Comparison of ENCODE assay signal across 8 cellular contexts in the genomic region with DNA sequence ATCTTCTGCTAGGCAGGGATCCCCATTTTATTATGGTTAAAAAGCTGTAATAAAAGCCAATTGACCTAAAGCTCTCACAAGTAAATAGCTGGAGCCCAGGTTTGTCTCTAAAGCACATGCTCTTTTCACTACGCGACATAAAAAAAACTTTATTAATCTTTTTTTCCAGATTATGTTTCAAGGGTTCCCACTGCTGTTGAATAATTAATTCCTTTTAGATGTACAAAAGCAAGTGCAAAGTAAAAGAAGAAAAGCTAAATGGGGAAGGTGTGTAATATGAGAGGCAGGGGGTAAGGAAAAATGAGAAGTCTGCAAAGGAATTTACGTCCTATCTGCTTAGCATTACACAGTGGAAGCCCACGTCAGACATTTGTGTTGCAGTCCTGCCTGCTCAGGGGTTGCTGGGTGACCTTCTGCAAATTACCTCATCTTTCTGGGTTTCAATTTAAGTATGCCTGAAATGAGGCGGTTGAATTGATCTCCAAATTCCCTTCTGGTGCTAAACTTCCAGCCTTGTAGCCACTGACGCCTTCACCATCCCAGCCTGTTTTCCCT. TPM values are rescaled to one million over a fixed set of nuclear protein-coding genes. Genes with fewer than 3 reads are reported as not detected.
DNase-seq lines count a peak whose midpoint lies in the region; ATAC-seq and TF ChIP-seq lines count a peak whose summit lies in the region.

No MANE protein-coding gene starts in this region.

- peak; percentile 16 for ATAC-seq in CD4-positive, alpha-beta T cell (ENCODE audit: poor library complexity)
- ATAC-seq in GM19438 (IDR thresholded peaks at IDR 0.05; ENCODE audit: low read depth, unreplicated experiment): peak; percentile 24
- peak; percentile 28 for ATAC-seq in HG03460 (IDR thresholded peaks at IDR 0.05; ENCODE audit: unreplicated experiment)

- TF ChIP-seq CTCF in CD4-positive, alpha-beta T cell (IDR thresholded peaks at IDR 0.05): no peak
- no peak for TF ChIP-seq CTCF in chondrocyte (IDR thresholded peaks at IDR 0.05)

- DNase-seq in CD4-positive, alpha-beta T cell: peak in 8 of 10 experiments; percentile 10 to 36 (median 16)
- DNase-seq in SKM-1 (lab: John Stamatoyannopoulos, UW; ENCODE audit: unreplicated experiment) (peak; percentile 25), chondrocyte (ENCODE audit: low spot score) (no peak), left kidney (ENCODE audit: low read depth, low spot score) (peak; percentile 89), HT-29 (ENCODE audit: low spot score) (no peak)
- DNase-seq in stimulated activated CD4-positive, alpha-beta T cell treated with anti-CD3 and anti-CD28 coated beads, TNF-alpha, amount 100 ng/mL, for 24 hours (ENCODE audit: low read depth in 3 of 3): peak in 2 of 3 experiments; percentile 37 to 40

- intact Hi-C loops in CD4-positive, alpha-beta T cell (cut with DNase I, micrococcal nuclease): loop anchor here (2.0 to 5.0 kb wide), 6 partner anchors 52 to 1890 kb away; a partner anchor contains a TSS

- peaks cover 38% of the 10 kb centered on the region for H3K36me3 Mint-ChIP-seq in CD4-positive, alpha-beta T cell (ENCODE audit: low read depth)
- no peaks in the 10 kb centered on the region for H3K36me3 Mint-ChIP-seq in chondrocyte (ENCODE audit: low read depth)

- CTCF ChIA-PET in CD4-positive, alpha-beta T cell (lab: Charles Lee): no interaction called here

- H3K27ac Mint-ChIP-seq in CD4-positive, alpha-beta T cell: peak overlapping the region; percentile 100
- peak overlapping the region; percentile 100 for H3K27ac Mint-ChIP-seq in chondrocyte (ENCODE audit: unreplicated experiment)

- POLR2A ChIA-PET in CD4-positive, alpha-beta T cell (lab: Charles Lee): interaction anchor here (0.7 to 9.2 kb wide), 32 partner anchors 9 to 1270 kb away, joined by 3 to 276 read pairs (median 6); a partner anchor contains a TSS

- no peaks in the 10 kb centered on the region for H3K27me3 ChIP-seq in CD4-positive, alpha-beta T cell (ENCODE audit: control insufficient read depth, insufficient read depth, low read length)

- peaks cover 68% of the 10 kb centered on the region for H3K4me1 Mint-ChIP-seq in CD4-positive, alpha-beta T cell (ENCODE audit: low read depth)
- peaks cover 50% of the 10 kb centered on the region for H3K4me1 Mint-ChIP-seq in chondrocyte (ENCODE audit: low read depth)

- H3K4me3 Mint-ChIP-seq in CD4-positive, alpha-beta T cell: peak overlapping the region; percentile 97
- peak overlapping the region; percentile 99 for H3K4me3 Mint-ChIP-seq in chondrocyte (ENCODE audit: unreplicated experiment)

- no peaks in the 10 kb centered on the region for H3K9me3 ChIP-seq in CD4-positive, alpha-beta T cell (ENCODE audit: control insufficient read depth, low read length)

- H3K9me3 Mint-ChIP-seq in CD4-positive, alpha-beta T cell: no peaks in the 10 kb centered on the region
- H3K9me3 Mint-ChIP-seq in chondrocyte (ENCODE audit: low read depth): no peaks in the 10 kb centered on the region

- peak overlapping the region; percentile 79 for H3K27ac ChIP-seq in CD4-positive, alpha-beta T cell (ENCODE audit: low read depth, low read length)

- no peaks in the 10 kb centered on the region for H3K27me3 Mint-ChIP-seq in CD4-positive, alpha-beta T cell
- H3K27me3 Mint-ChIP-seq in chondrocyte (ENCODE audit: low read depth): no peaks in the 10 kb centered on the region

RNA-seq across cellular contexts. Expression of a gene that starts 0.8 kb away (rescaled TPM):
- total RNA-seq in CD4-positive, alpha-beta T cell: 10 to 100 TPM; 32.0 to 32.9 TPM
- 16.1 to 18.5 TPM (median 17.5 TPM) in 3 replicates for total RNA-seq in chondrocyte
- total RNA-seq in HT-29 (2014; rRNA removed; shearing (Covaris generic)): 4.6 and 7.4 TPM in 2 replicates

Comparison
In these comparisons a context has a peak if more than half of its experiments do, and no peak if none do; other contexts are left out.
1. DNase-seq: peak in CD4-positive, alpha-beta T cell (8 of 10), SKM-1 (single experiment), left kidney (single experiment) and stimulated activated CD4-positive, alpha-beta T cell treated with anti-CD3 and anti-CD28 coated beads, TNF-alpha, amount 100 ng/mL, for 24 hours (2 of 3); none in chondrocyte (single experiment) and HT-29 (single experiment).
2. Peak in every context shown above with its lines, with median percentiles within 50 percentile points of each other: ATAC-seq.